10 cellular contexts compared by ENCODE assay signal in the genomic region with DNA sequence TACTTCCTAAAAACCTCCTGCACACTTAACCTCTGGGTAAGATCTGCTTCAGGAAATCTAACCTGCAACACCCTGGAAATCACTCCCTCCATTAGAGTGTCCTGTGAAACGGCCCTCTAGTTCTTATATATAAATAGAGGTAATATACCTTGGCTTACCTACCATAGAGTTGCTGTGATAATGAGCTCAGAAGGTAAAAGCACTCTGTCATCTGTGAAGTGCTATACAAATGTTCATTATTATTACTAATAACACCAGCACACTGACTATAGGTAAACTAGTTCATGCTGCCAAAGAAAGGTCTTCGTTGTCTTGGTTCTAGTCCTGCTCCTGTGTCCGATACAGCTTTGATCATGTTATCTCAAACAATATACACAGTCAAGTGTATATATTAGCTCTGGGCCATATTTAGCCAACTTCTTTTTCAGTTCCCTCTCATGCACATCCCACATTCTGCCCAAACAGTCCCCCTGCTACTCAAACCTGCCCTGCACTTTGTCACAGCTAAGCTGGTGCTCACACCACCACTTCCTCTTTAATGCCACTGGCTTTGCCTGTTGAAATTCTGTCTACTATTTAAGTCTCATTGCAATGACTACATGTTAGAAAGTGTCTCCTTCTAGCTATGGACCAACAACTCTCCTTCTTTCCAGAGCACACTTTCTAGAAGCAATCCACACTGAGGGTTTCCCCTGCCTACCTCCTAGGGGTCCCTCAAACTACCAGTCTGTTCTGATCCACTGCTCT. TPM values are rescaled to one million over a fixed set of nuclear protein-coding genes. Genes with fewer than 3 reads are reported as not detected.
DNase-seq lines count a peak whose midpoint lies in the region; ATAC-seq, FAIRE-seq and TF ChIP-seq lines count a peak whose summit lies in the region.
"Had no signal": no experiment of that assay in that cellular context is flagged by ENCODE, and none has a peak within 500 bp of the region (broad histone marks: within the 10 kb centered on the region; RNA-seq: fewer than 3 reads in every experiment).

No MANE protein-coding gene starts in this region.

- TF ChIP-seq POLR2A in H54 (IDR thresholded peaks at IDR 0.05; ENCODE audit: low read depth, low read length) (no peak), spleen (IDR thresholded peaks at IDR 0.05) (no peak)

- no peak for FAIRE-seq in H54 (lab: Jason Lieb, UNC)

- POLR2A ChIA-PET in Caco-2 (lab: Charles Lee), result no interaction called here

- no peaks in the 10 kb centered on the region; the same call in 1 of the 2 replicates for H3K36me3 ChIP-seq in Caco-2 (ENCODE audit: control insufficient read depth, insufficient read depth, low read length)
- H3K36me3 ChIP-seq in spleen, result no peaks in the 10 kb centered on the region

- no peaks in the 10 kb centered on the region for H3K9me3 Mint-ChIP-seq in Caco-2 (ENCODE audit: unreplicated experiment)
- H3K9me3 Mint-ChIP-seq: activated naive CD4-positive, alpha-beta T cell treated with anti-CD3 and anti-CD28 coated beads, Interleukin-2, amount 50 U/mL, for 24 hours had no signal

- TF ChIP-seq CTCF in Caco-2 (IDR thresholded peaks at IDR 0.05; ENCODE audit: insufficient read depth in 1 of 2, low read depth in 1 of 2, low read length in 1 of 2, severe bottlenecking in 1 of 2, unreplicated experiment in 1 of 2), result no peak
- TF ChIP-seq CTCF in spleen (IDR thresholded peaks at IDR 0.05 in 8 of 11, conservative IDR thresholded peaks at IDR 0.05 in 3 of 11), result no peak

- DNase-seq in medulla oblongata (ENCODE audit: extremely low spot score), result peak; percentile 42
- no peak for DNase-seq in H54 (ENCODE audit: insufficient read length, low spot score)
- DNase-seq in Caco-2, result no peak
- no peak for DNase-seq in spleen
- no peak for DNase-seq in SW480 (ENCODE audit: low spot score)
- DNase-seq: retina had no signal

- peaks cover 15% of the 10 kb centered on the region for H3K36me3 Mint-ChIP-seq in Caco-2 (ENCODE audit: insufficient read depth, unreplicated experiment)

- intact Hi-C loops in Caco-2 (cut with micrococcal nuclease; ENCODE audit: unreplicated experiment) (no loop called here), spleen (cut with DNase I; ENCODE audit: low total_unique reads) (no loop called here)

- WGBS in spleen, 5 donors, result 56 to 74% (median 66%) methylated on average over 3 of the region's 3 CpGs

- H3K4me3 ChIP-seq in Caco-2 (ENCODE audit: low read depth, low read length) (no peak overlapping the region), spleen (no peak overlapping the region)

- H3K9me3 ChIP-seq in Caco-2 (no peaks in the 10 kb centered on the region), spleen (no peaks in the 10 kb centered on the region)

- no peak overlapping the region for H3K27ac Mint-ChIP-seq in Caco-2 (ENCODE audit: unreplicated experiment)
- H3K27ac Mint-ChIP-seq: activated naive CD4-positive, alpha-beta T cell treated with anti-CD3 and anti-CD28 coated beads, Interleukin-2, amount 50 U/mL, for 24 hours had no signal

- peak; percentile 68 for ATAC-seq in GM18520 (IDR thresholded peaks at IDR 0.05; ENCODE audit: unreplicated experiment)
- ATAC-seq in GM21786 (IDR thresholded peaks at IDR 0.05; ENCODE audit: unreplicated experiment), result peak; percentile 70
- peak; percentile 57 for ATAC-seq in HG03565 (IDR thresholded peaks at IDR 0.05; ENCODE audit: unreplicated experiment)

- H3K4me1 Mint-ChIP-seq in Caco-2 (ENCODE audit: low read depth, unreplicated experiment), result no peaks in the 10 kb centered on the region

- 0 out of 2 replicates have a peak, but pooled peaks cover 7% of the 10 kb centered on the region for H3K4me1 ChIP-seq in Caco-2
- H3K4me1 ChIP-seq in spleen, result peaks cover 8 to 47% (median 21%) of the 10 kb centered on the region in 6 donors

- no peak overlapping the region for H3K27ac ChIP-seq in spleen

- H3K27me3 Mint-ChIP-seq in Caco-2 (ENCODE audit: insufficient read depth, unreplicated experiment), result no peaks in the 10 kb centered on the region

- no TSS peak for BruUV-seq in Caco-2 (replicated peaks; lab: Mats Ljungman, UMichigan)

- CTCF ChIA-PET in Caco-2 (lab: Charles Lee), result no interaction called here

- H3K27me3 ChIP-seq in Caco-2 (replicated peaks; ENCODE audit: control insufficient read depth, insufficient read depth, low read length) (no peaks in the 10 kb centered on the region), spleen (replicated peaks in 1 of 7) (peaks cover 0 to 24% (median 13%) of the 10 kb centered on the region in 7 donors)

- no peak overlapping the region for H3K4me3 Mint-ChIP-seq in Caco-2 (ENCODE audit: unreplicated experiment)
- H3K4me3 Mint-ChIP-seq: activated naive CD4-positive, alpha-beta T cell treated with anti-CD3 and anti-CD28 coated beads, Interleukin-2, amount 50 U/mL, for 24 hours had no signal

RNA-seq across cellular contexts. Expression of a gene that starts 5.1 kb away (rescaled TPM):
- 11.4 and 11.6 TPM in 2 replicates for total RNA-seq in Caco-2 (2022)
- total RNA-seq in spleen, result 1 to 10 TPM in 5 of 7 donors, under 1 TPM in 2; 0.19 to 2.2 (median 1.1) TPM
- under 1 TPM; 0.09 to 0.32 (median 0.19) TPM for polyA plus RNA-seq in spleen
